In genomic region chr5:81301221-81302015, GRCh38 we compare ENCODE assay signal across 1 cellular context.
A peak's percentile ranks its signal among the peaks of the same experiment; 100 is the strongest.
TF ChIP-seq lines count a peak whose summit lies in the region.

TSS of gene ZCCHC9 (plus strand) at chr5:81301587. CDS start at chr5:81304758, 3,171 bp downstream.

TF ChIP-seq in HepG2, 621 proteins besides CTCF, POLR2A, EP300 and RAD21 (continued from another document and continues in another):
- TF ChIP-seq HDAC1 (CRISPR knock-in tag; IDR thresholded peaks at IDR 0.05), result peak; percentile 98
- no peak for TF ChIP-seq TCF7L2 (IDR thresholded peaks at IDR 0.05; ENCODE audit: low read depth, low read length)
- peak; percentile 79; the same call in 1 of the 2 replicates for TF ChIP-seq RXRA (CRISPR knock-in tag; IDR thresholded peaks at IDR 0.05)
- 0 out of 2 replicates have a peak, but pooled peaks have one; percentile 61 for TF ChIP-seq ZFP36L1 (CRISPR knock-in tag; IDR thresholded peaks at IDR 0.05)
- peak; percentile 78 for TF ChIP-seq ZBTB38 (CRISPR knock-in tag; IDR thresholded peaks at IDR 0.05)
- TF ChIP-seq ZNF234 (CRISPR knock-in tag; conservative IDR thresholded peaks at IDR 0.05), result no peak
- TF ChIP-seq SP5 (CRISPR knock-in tag; IDR thresholded peaks at IDR 0.05; ENCODE audit: borderline replicate concordance, low read depth), result peak; percentile 50; the same call in 1 of the 2 replicates
- TF ChIP-seq YEATS4 (CRISPR knock-in tag; IDR thresholded peaks at IDR 0.05; ENCODE audit: borderline replicate concordance), result peak; percentile 88
- peak; percentile 38; the same call in 1 of the 2 replicates for TF ChIP-seq FOXO1 (CRISPR knock-in tag; IDR thresholded peaks at IDR 0.05)
- TF ChIP-seq BHLHE40 (IDR thresholded peaks at IDR 0.05; ENCODE audit: low read length), result no peak
- TF ChIP-seq ZNF674 (CRISPR knock-in tag; IDR thresholded peaks at IDR 0.05; ENCODE audit: low read depth), result no peak
- TF ChIP-seq POGK (CRISPR knock-in tag; conservative IDR thresholded peaks at IDR 0.05), result peak; percentile 70
- TF ChIP-seq DRAP1 (CRISPR knock-in tag; IDR thresholded peaks at IDR 0.05), result peak; percentile 89
- TF ChIP-seq ATF2 (CRISPR knock-in tag; IDR thresholded peaks at IDR 0.05), result peak; percentile 86
- TF ChIP-seq ZNF235 (CRISPR knock-in tag; IDR thresholded peaks at IDR 0.05; ENCODE audit: borderline replicate concordance), result no peak
- TF ChIP-seq ZNF292 (CRISPR knock-in tag; IDR thresholded peaks at IDR 0.05; ENCODE audit: borderline replicate concordance, low read depth), result no peak
- no peak for TF ChIP-seq MYNN (CRISPR knock-in tag; IDR thresholded peaks at IDR 0.05; ENCODE audit: low read depth)
- no peak; the same call in 1 of the 2 replicates for TF ChIP-seq ZNF737 (CRISPR knock-in tag; IDR thresholded peaks at IDR 0.05; ENCODE audit: borderline replicate concordance)
- no peak for TF ChIP-seq SCMH1 (CRISPR knock-in tag; IDR thresholded peaks at IDR 0.05; ENCODE audit: borderline replicate concordance)
- peak; percentile 82 for TF ChIP-seq PITX1 (CRISPR knock-in tag; IDR thresholded peaks at IDR 0.05)
- TF ChIP-seq AKNA (CRISPR knock-in tag; IDR thresholded peaks at IDR 0.05; ENCODE audit: borderline replicate concordance), result no peak; the same call in 1 of the 2 replicates
- peak; percentile 63 for TF ChIP-seq YY1 (IDR thresholded peaks at IDR 0.05; ENCODE audit: insufficient read depth, insufficient replicate concordance, low read depth, low read length)
- peak; percentile 96 to 98 for TF ChIP-seq HMGXB4 (CRISPR knock-in tag; IDR thresholded peaks at IDR 0.05; ENCODE audit: borderline replicate concordance in 1 of 2, low read depth in 1 of 2)
- TF ChIP-seq ISX (CRISPR knock-in tag; conservative IDR thresholded peaks at IDR 0.05), result 0 out of 2 replicates have a peak, but pooled peaks have one; percentile 76
- TF ChIP-seq RARA (CRISPR knock-in tag; IDR thresholded peaks at IDR 0.05), result 0 out of 2 replicates have a peak, but pooled peaks have one; percentile 29
- TF ChIP-seq ZMAT3 (CRISPR knock-in tag; conservative IDR thresholded peaks at IDR 0.05), result peak; percentile 77; the same call in 1 of the 2 replicates
- 0 out of 2 replicates have a peak, but pooled peaks have one; percentile 48 for TF ChIP-seq ZBTB44 (CRISPR knock-in tag; IDR thresholded peaks at IDR 0.05)
- TF ChIP-seq KDM3A (CRISPR knock-in tag; IDR thresholded peaks at IDR 0.05; ENCODE audit: low read depth), result peak; percentile 90
- TF ChIP-seq ZBTB42 (CRISPR knock-in tag; IDR thresholded peaks at IDR 0.05), result no peak
- TF ChIP-seq SMAD9 (CRISPR knock-in tag; IDR thresholded peaks at IDR 0.05), result no peak
- TF ChIP-seq ATF7-NPFF (CRISPR knock-in tag; IDR thresholded peaks at IDR 0.05; ENCODE audit: low read depth), result peak; percentile 78; the same call in 1 of the 2 replicates
- no peak for TF ChIP-seq NFIB (CRISPR knock-in tag; IDR thresholded peaks at IDR 0.05; ENCODE audit: borderline replicate concordance)
- peak; percentile 47 for TF ChIP-seq NFYC (CRISPR knock-in tag; IDR thresholded peaks at IDR 0.05)
- TF ChIP-seq NRL (CRISPR knock-in tag; IDR thresholded peaks at IDR 0.05; ENCODE audit: borderline replicate concordance), result peak; percentile 82
- TF ChIP-seq SP2 (CRISPR knock-in tag; IDR thresholded peaks at IDR 0.05), result peak; percentile 61; the same call in 1 of the 2 replicates
- 0 out of 2 replicates have a peak, but pooled peaks have one; percentile 67 for TF ChIP-seq ZSCAN29 (CRISPR knock-in tag; conservative IDR thresholded peaks at IDR 0.05)
- TF ChIP-seq ZHX1 (CRISPR knock-in tag; IDR thresholded peaks at IDR 0.05; ENCODE audit: low read depth), result peak; percentile 87
- TF ChIP-seq FOXK2 (IDR thresholded peaks at IDR 0.05), result peak; percentile 18; the same call in 1 of the 2 replicates
- no peak for TF ChIP-seq ZC3H4 (CRISPR knock-in tag; IDR thresholded peaks at IDR 0.05; ENCODE audit: borderline replicate concordance)
- no peak for TF ChIP-seq MBNL3 (CRISPR knock-in tag; conservative IDR thresholded peaks at IDR 0.05)
- TF ChIP-seq SMYD3 (CRISPR knock-in tag; IDR thresholded peaks at IDR 0.05), result no peak
- peak; percentile 64 for TF ChIP-seq ZNF781 (CRISPR knock-in tag; IDR thresholded peaks at IDR 0.05; ENCODE audit: borderline replicate concordance, not compliant biosample characterization)
- no peak for TF ChIP-seq ZSCAN12 (CRISPR knock-in tag; IDR thresholded peaks at IDR 0.05)
- TF ChIP-seq SIN3A (IDR thresholded peaks at IDR 0.05; ENCODE audit: borderline replicate concordance, low read depth, low read length), result no peak; the same call in 1 of the 2 replicates
- TF ChIP-seq ZNF263 (CRISPR knock-in tag; IDR thresholded peaks at IDR 0.05), result 0 out of 2 replicates have a peak, but pooled peaks have one; percentile 39
- TF ChIP-seq KAT7 (CRISPR knock-in tag; IDR thresholded peaks at IDR 0.05; ENCODE audit: borderline replicate concordance), result 0 out of 2 replicates have a peak, but pooled peaks have one; percentile 73
- peak; percentile 79; the same call in 1 of the 2 replicates for TF ChIP-seq HNRNPL (IDR thresholded peaks at IDR 0.05; ENCODE audit: low read depth, low read length)
- TF ChIP-seq GABPB1 (CRISPR knock-in tag; IDR thresholded peaks at IDR 0.05), result peak; percentile 99
- TF ChIP-seq MTF2 (CRISPR knock-in tag; IDR thresholded peaks at IDR 0.05; ENCODE audit: borderline replicate concordance), result peak; percentile 64; the same call in 1 of the 2 replicates
- 0 out of 2 replicates have a peak, but pooled peaks have one; percentile 57 for TF ChIP-seq PAWR (CRISPR knock-in tag; IDR thresholded peaks at IDR 0.05; ENCODE audit: borderline replicate concordance)
- TF ChIP-seq AGO1 (IDR thresholded peaks at IDR 0.05; ENCODE audit: low read depth, low read length, poor library complexity, severe bottlenecking), result no peak
- TF ChIP-seq JUN (CRISPR knock-in tag; IDR thresholded peaks at IDR 0.05), result peak; percentile 69; the same call in 1 of the 2 replicates
- peak; percentile 78; the same call in 1 of the 2 replicates for TF ChIP-seq TBX2 (CRISPR knock-in tag; IDR thresholded peaks at IDR 0.05; ENCODE audit: borderline replicate concordance)
- TF ChIP-seq MIER3 (CRISPR knock-in tag; IDR thresholded peaks at IDR 0.05; ENCODE audit: borderline replicate concordance), result peak; percentile 29
